Comparison of ENCODE assay signal across 1 cellular context in genomic region chr18:13449651-13450050, GRCh38.
TF ChIP-seq lines count a peak whose summit lies in the region.

No MANE protein-coding gene starts in this region.

TF ChIP-seq in H1, 55 proteins besides CTCF, POLR2A, EP300 and RAD21:
- TF ChIP-seq CHD7 (IDR thresholded peaks at IDR 0.05; ENCODE audit: insufficient replicate concordance, low read length) = no peak
- no peak for TF ChIP-seq JUN (IDR thresholded peaks at IDR 0.05; ENCODE audit: low read depth, low read length)
- TF ChIP-seq RNF2 (IDR thresholded peaks at IDR 0.05; ENCODE audit: borderline replicate concordance, low read depth, low read length, missing control alignments, poor library complexity, severe bottlenecking) = no peak
- no peak for TF ChIP-seq FOSL1 (IDR thresholded peaks at IDR 0.05; ENCODE audit: insufficient read depth, low read depth, low read length)
- no peak for TF ChIP-seq KDM4A (IDR thresholded peaks at IDR 0.05; ENCODE audit: low read depth, low read length, severe bottlenecking)
- TF ChIP-seq GTF2F1 (IDR thresholded peaks at IDR 0.05; ENCODE audit: borderline replicate concordance, low read depth, low read length) = no peak
- TF ChIP-seq KDM1A (IDR thresholded peaks at IDR 0.05; ENCODE audit: borderline replicate concordance, low read length) = no peak
- TF ChIP-seq BACH1 (IDR thresholded peaks at IDR 0.05; ENCODE audit: low read length) = no peak
- TF ChIP-seq MAX (IDR thresholded peaks at IDR 0.05) = no peak
- TF ChIP-seq TAF7 (optimal IDR thresholded peaks at IDR 0.05; ENCODE audit: borderline replicate concordance, low read depth, low read length) = no peak
- no peak for TF ChIP-seq TEAD4 (IDR thresholded peaks at IDR 0.05; ENCODE audit: low read depth, low read length)
- no peak for TF ChIP-seq POLR2AphosphoS5 (IDR thresholded peaks at IDR 0.05; ENCODE audit: low read depth, low read length)
